Comparison of ENCODE assay signal across 8 cellular contexts in genomic region chr5:113022661-113023060, GRCh38. TPM values are rescaled to one million over a fixed set of nuclear protein-coding genes. Genes with fewer than 3 reads are reported as not detected.
A peak's percentile ranks its signal among the peaks of the same experiment; 100 is the strongest.
DNase-seq lines count a peak whose midpoint lies in the region; ATAC-seq and TF ChIP-seq lines count a peak whose summit lies in the region.

No MANE protein-coding gene starts in this region.

- H3K27me3 Mint-ChIP-seq in activated naive CD4-positive, alpha-beta T cell treated with anti-CD3 and anti-CD28 coated beads, Interleukin-2, amount 10 ng/mL, durations not matched to agents 7 days and 5 days, result no peaks in the 10 kb centered on the region
- no peaks in the 10 kb centered on the region for H3K27me3 Mint-ChIP-seq in activated CD8-positive, alpha-beta T cell treated with anti-CD3 and anti-CD28 coated beads, Interleukin-2, amount 10 ng/mL, durations not matched to agents 7 days and 5 days (ENCODE audit: low read depth)

- no peak for DNase-seq in activated naive CD4-positive, alpha-beta T cell treated with anti-CD3 and anti-CD28 coated beads, Interleukin-2, amount 10 ng/mL, durations not matched to agents 7 days and 5 days
- no peak for DNase-seq in activated naive CD4-positive, alpha-beta T cell (lab: John Stamatoyannopoulos, UW)
- DNase-seq in activated CD8-positive, alpha-beta T cell treated with anti-CD3 and anti-CD28 coated beads, Interleukin-2, amount 10 ng/mL, durations not matched to agents 7 days and 5 days, result peak; percentile 39
- no peak for DNase-seq in stimulated activated naive CD8-positive, alpha-beta T cell treated with anti-CD3 and anti-CD28 coated beads, Interleukin-15, Interleukin-2, amounts not matched to agents 100 U/mL and 50 U/mL, for 24 hours
- DNase-seq in NK-92 treated with Interleukin-12 subunit alpha and Interleukin-12 subunit beta, amount 100 ng/mL, for 24 hours (lab: John Stamatoyannopoulos, UW), result no peak
- no peak for DNase-seq in WERI-Rb-1
- no peak for DNase-seq in ACHN

- H3K4me3 Mint-ChIP-seq in activated naive CD4-positive, alpha-beta T cell treated with anti-CD3 and anti-CD28 coated beads, Interleukin-2, amount 10 ng/mL, durations not matched to agents 7 days and 5 days, result peak overlapping the region; percentile 55
- peak overlapping the region; percentile 55 for H3K4me3 Mint-ChIP-seq in activated CD8-positive, alpha-beta T cell treated with anti-CD3 and anti-CD28 coated beads, Interleukin-2, amount 10 ng/mL, durations not matched to agents 7 days and 5 days

- peaks cover 92% of the 10 kb centered on the region for H3K36me3 ChIP-seq in WERI-Rb-1

- H3K27ac ChIP-seq in WERI-Rb-1, result no peak overlapping the region

- no peak overlapping the region for H3K4me3 ChIP-seq in WERI-Rb-1 (ENCODE audit: low read depth, low read length)

- H3K36me3 Mint-ChIP-seq in activated naive CD4-positive, alpha-beta T cell treated with anti-CD3 and anti-CD28 coated beads, Interleukin-2, amount 10 ng/mL, durations not matched to agents 7 days and 5 days, result peaks cover 71% of the 10 kb centered on the region
- peaks cover 81% of the 10 kb centered on the region for H3K36me3 Mint-ChIP-seq in activated CD8-positive, alpha-beta T cell treated with anti-CD3 and anti-CD28 coated beads, Interleukin-2, amount 10 ng/mL, durations not matched to agents 7 days and 5 days (ENCODE audit: low read depth)

- CTCF ChIA-PET in activated naive CD4-positive, alpha-beta T cell treated with anti-CD3 and anti-CD28 coated beads, Interleukin-2, amount 10 ng/mL, durations not matched to agents 7 days and 5 days (lab: Charles Lee), result interaction anchor here (0.7 to 1.4 kb wide), 4 partner anchors 18 to 314 kb away, joined by 3 to 6 read pairs (median 4); no protein-coding TSS in a partner anchor
- CTCF ChIA-PET in activated CD8-positive, alpha-beta T cell treated with anti-CD3 and anti-CD28 coated beads, Interleukin-2, amount 10 ng/mL, durations not matched to agents 7 days and 5 days (lab: Charles Lee), result interaction anchor here (0.9 to 9.1 kb wide), 8 partner anchors 8 to 501 kb away, joined by 3 to 83 read pairs (median 4); no protein-coding TSS in a partner anchor

- no peaks in the 10 kb centered on the region for H3K9me3 Mint-ChIP-seq in activated naive CD4-positive, alpha-beta T cell treated with anti-CD3 and anti-CD28 coated beads, Interleukin-2, amount 10 ng/mL, durations not matched to agents 7 days and 5 days
- H3K9me3 Mint-ChIP-seq in activated CD8-positive, alpha-beta T cell treated with anti-CD3 and anti-CD28 coated beads, Interleukin-2, amount 10 ng/mL, durations not matched to agents 7 days and 5 days (ENCODE audit: insufficient read depth), result no peaks in the 10 kb centered on the region

- H3K4me1 Mint-ChIP-seq in activated naive CD4-positive, alpha-beta T cell treated with anti-CD3 and anti-CD28 coated beads, Interleukin-2, amount 10 ng/mL, durations not matched to agents 7 days and 5 days, result peaks cover 68% of the 10 kb centered on the region
- peaks cover 64% of the 10 kb centered on the region for H3K4me1 Mint-ChIP-seq in activated CD8-positive, alpha-beta T cell treated with anti-CD3 and anti-CD28 coated beads, Interleukin-2, amount 10 ng/mL, durations not matched to agents 7 days and 5 days (ENCODE audit: low read depth)

- H3K9me3 ChIP-seq in WERI-Rb-1 (ENCODE audit: severe bottlenecking), result no peaks in the 10 kb centered on the region

- POLR2A ChIA-PET in activated CD8-positive, alpha-beta T cell treated with anti-CD3 and anti-CD28 coated beads, Interleukin-2, amount 10 ng/mL, durations not matched to agents 7 days and 5 days (lab: Charles Lee), result interaction anchor here (2.9 kb wide), 1 partner anchor 47 kb away, joined by 14 read pairs; the partner anchor contains the start of gene DCP2

- in situ Hi-C loops in ACHN (cut with HindIII; ENCODE audit: low pct_ligation_motif_present, low pct_unique_long_range_greater_than_20kb, low sequenced_read_pairs), result no loop called here

- peak overlapping the region; percentile 94 for H3K27ac Mint-ChIP-seq in activated naive CD4-positive, alpha-beta T cell treated with anti-CD3 and anti-CD28 coated beads, Interleukin-2, amount 10 ng/mL, durations not matched to agents 7 days and 5 days
- peak overlapping the region; percentile 84 for H3K27ac Mint-ChIP-seq in activated CD8-positive, alpha-beta T cell treated with anti-CD3 and anti-CD28 coated beads, Interleukin-2, amount 10 ng/mL, durations not matched to agents 7 days and 5 days

- ATAC-seq in HG03139 (IDR thresholded peaks at IDR 0.05; ENCODE audit: unreplicated experiment), result peak; percentile 91
- peak; percentile 91 for ATAC-seq in activated CD8-positive, alpha-beta T cell treated with anti-CD3 and anti-CD28 coated beads, Interleukin-2, amount 10 ng/mL, durations not matched to agents 7 days and 5 days
- peak; percentile 74 for ATAC-seq in stimulated activated naive CD8-positive, alpha-beta T cell treated with anti-CD3 and anti-CD28 coated beads, Interleukin-15, Interleukin-2, amounts not matched to agents 100 U/mL and 50 U/mL, for 24 hours

- no peaks in the 10 kb centered on the region for H3K27me3 ChIP-seq in WERI-Rb-1 (ENCODE audit: insufficient read depth, low read depth, severe bottlenecking)

- TF ChIP-seq CTCF in WERI-Rb-1 (IDR thresholded peaks at IDR 0.05; ENCODE audit: low read depth, low read length), result no peak

RNA-seq across cellular contexts. Expression of gene DCP2, which starts 46.1 kb away (rescaled TPM):
- total RNA-seq in activated CD8-positive, alpha-beta T cell treated with anti-CD3 and anti-CD28 coated beads, Interleukin-2, amount 10 ng/mL, durations not matched to agents 7 days and 5 days, result 100 to 1,000 TPM; 119 to 128 TPM
